ENCODE assay signal across 29 cellular contexts in genomic region chr20:60064554-60064953, GRCh38.
"Had no signal": no experiment of that assay in that cellular context is flagged by ENCODE, and none has a peak within 500 bp of the region (broad histone marks: within the 10 kb centered on the region; RNA-seq: fewer than 3 reads in every experiment).

No MANE protein-coding gene starts in this region.

- H3K9me3 ChIP-seq: esophagus muscularis mucosa, heart right ventricle, left lung, ovary, psoas muscle, spleen, thoracic aorta, tibial nerve, upper lobe of left lung, uterus had no signal

- DNase-seq: dorsolateral prefrontal cortex; effector CD4-positive, alpha-beta T cell; foreskin keratinocyte; glutamatergic neuron; heart right ventricle; hippocampal formation; left cardiac atrium; left lung; mesenchymal stem cell; midbrain; naive thymus-derived CD4-positive, alpha-beta T cell; occipital lobe; ovary; posterior cingulate gyrus; psoas muscle; right cardiac atrium; spleen; stimulated activated CD4-positive, alpha-beta T cell treated with anti-CD3 and anti-CD28 coated beads, Interleukin-4, amount 100 ng/mL, for 4 hours; stimulated activated naive CD8-positive, alpha-beta T cell treated with anti-CD3 and anti-CD28 coated beads, Interleukin-15, Interleukin-2, amounts not matched to agents 100 U/mL and 50 U/mL, for 24 hours; upper lobe of left lung; uterus had no signal

- H3K27me3 ChIP-seq: esophagus muscularis mucosa, foreskin keratinocyte, left lung, ovary, spleen, tibial nerve, upper lobe of left lung, uterus had no signal

- H3K9me3 Mint-ChIP-seq: stimulated activated memory B cell treated with anti-CD40 and anti-IgM and Interleukin-4, amounts not matched to agents 10 μg/mL and 1 μg/mL and 100 μg/mL, for 72 hours had no signal

- H3K27ac ChIP-seq: dorsolateral prefrontal cortex, esophagus muscularis mucosa, foreskin keratinocyte, heart right ventricle, left lung, ovary, psoas muscle, spleen, thoracic aorta, upper lobe of left lung had no signal

- H3K36me3 Mint-ChIP-seq: stimulated activated memory B cell treated with anti-CD40 and anti-IgM and Interleukin-4, amounts not matched to agents 10 μg/mL and 1 μg/mL and 100 μg/mL, for 72 hours had no signal

- H3K4me1 Mint-ChIP-seq: stimulated activated memory B cell treated with anti-CD40 and anti-IgM and Interleukin-4, amounts not matched to agents 10 μg/mL and 1 μg/mL and 100 μg/mL, for 72 hours had no signal

- H3K27me3 Mint-ChIP-seq: naive thymus-derived CD4-positive, alpha-beta T cell; stimulated activated memory B cell treated with anti-CD40 and anti-IgM and Interleukin-4, amounts not matched to agents 10 μg/mL and 1 μg/mL and 100 μg/mL, for 72 hours had no signal

- ATAC-seq: foreskin keratinocyte; heart right ventricle; left cardiac atrium; left lung; naive thymus-derived CD4-positive, alpha-beta T cell; psoas muscle; right cardiac atrium; stimulated activated memory B cell treated with anti-CD40 and anti-IgM and Interleukin-4, amounts not matched to agents 10 μg/mL and 1 μg/mL and 100 μg/mL, for 72 hours; stimulated activated naive CD8-positive, alpha-beta T cell treated with anti-CD3 and anti-CD28 coated beads, Interleukin-15, Interleukin-2, amounts not matched to agents 100 U/mL and 50 U/mL, for 24 hours had no signal

- H3K4me3 ChIP-seq: dorsolateral prefrontal cortex, esophagus muscularis mucosa, heart right ventricle, left lung, ovary, psoas muscle, skin epidermis, spleen, thoracic aorta, tibial nerve, upper lobe of left lung, uterus had no signal

- H3K36me3 ChIP-seq: esophagus muscularis mucosa, heart right ventricle, left lung, ovary, spleen, thoracic aorta, tibial nerve, upper lobe of left lung, uterus had no signal

- H3K27ac Mint-ChIP-seq: stimulated activated memory B cell treated with anti-CD40 and anti-IgM and Interleukin-4, amounts not matched to agents 10 μg/mL and 1 μg/mL and 100 μg/mL, for 72 hours had no signal

- FAIRE-seq: colon, endothelial cell of umbilical vein, islet of Langerhans had no signal

- H3K4me3 Mint-ChIP-seq: stimulated activated memory B cell treated with anti-CD40 and anti-IgM and Interleukin-4, amounts not matched to agents 10 μg/mL and 1 μg/mL and 100 μg/mL, for 72 hours had no signal
